23 cellular contexts compared by ENCODE assay signal in the genomic region with DNA sequence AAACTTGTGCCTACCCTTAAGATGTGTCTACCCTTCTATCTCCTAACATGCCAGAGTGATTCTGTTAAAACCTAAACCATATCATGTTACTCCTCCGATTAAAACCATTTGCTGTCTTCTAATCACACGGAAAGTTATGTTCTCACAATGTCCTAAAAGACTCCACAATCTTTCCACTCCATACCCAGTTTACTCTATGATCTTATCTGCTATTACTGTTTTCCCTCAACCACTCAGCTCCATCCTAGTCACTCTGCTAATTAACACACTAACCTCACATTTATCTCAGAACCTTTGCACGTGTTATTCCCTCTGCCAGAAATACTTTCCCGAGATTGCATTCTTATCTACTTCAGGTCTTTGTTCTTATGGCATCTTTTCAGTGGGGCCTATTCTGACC. TPM values are rescaled to one million over a fixed set of nuclear protein-coding genes. Genes with fewer than 3 reads are reported as not detected.
DNase-seq lines count a peak whose midpoint lies in the region; ATAC-seq, FAIRE-seq and TF ChIP-seq lines count a peak whose summit lies in the region.
"Had no signal": no experiment of that assay in that cellular context is flagged by ENCODE, and none has a peak within 500 bp of the region (broad histone marks: within the 10 kb centered on the region; RNA-seq: fewer than 3 reads in every experiment).

No MANE protein-coding gene starts in this region.

- no peak for TF ChIP-seq RAD21 in K562 (CRISPR knock-in tag; conservative IDR thresholded peaks at IDR 0.05 in 1 of 2, IDR thresholded peaks at IDR 0.05 in 1 of 2)

- no peaks in the 10 kb centered on the region for H3K36me3 Mint-ChIP-seq in osteocyte (ENCODE audit: unreplicated experiment)
- H3K36me3 Mint-ChIP-seq: CD8-positive, alpha-beta T cell had no signal

- TF ChIP-seq CTCF in HEK293 (tag by site-specific recombination; IDR thresholded peaks at IDR 0.05) (no peak), K562 (IDR thresholded peaks at IDR 0.05 in 2 of 3, conservative IDR thresholded peaks at IDR 0.05 in 1 of 3; ENCODE audit: insufficient read depth in 2 of 3, low read depth in 1 of 3, low read length in 3 of 3) (no peak), osteocyte (IDR thresholded peaks at IDR 0.05) (no peak)

- ATAC-seq in K562 = no peak
- ATAC-seq in HG02678 (IDR thresholded peaks at IDR 0.05; ENCODE audit: unreplicated experiment) = no peak
- ATAC-seq: A549; CD8-positive, alpha-beta T cell had no signal

- peaks cover 19% of the 10 kb centered on the region for H3K9me3 Mint-ChIP-seq in osteocyte (ENCODE audit: unreplicated experiment)
- H3K9me3 Mint-ChIP-seq: CD4-positive, alpha-beta T cell; CD8-positive, alpha-beta T cell had no signal

- no peak overlapping the region for H3K27ac Mint-ChIP-seq in osteocyte (ENCODE audit: unreplicated experiment)
- H3K27ac Mint-ChIP-seq: B cell; CD4-positive, alpha-beta T cell; CD8-positive, alpha-beta T cell had no signal

- H3K27me3 ChIP-seq in K562 (ENCODE audit: control insufficient read depth in 2 of 2, insufficient read depth in 2 of 2, low read length in 2 of 2) (no peaks in the 10 kb centered on the region; a peak in 1 of 5 replicates), small intestine (ENCODE audit: control insufficient read depth in 2 of 2, insufficient read depth in 2 of 2, low read length in 2 of 2) (no peaks in the 10 kb centered on the region)

- no peaks in the 10 kb centered on the region for H3K27me3 Mint-ChIP-seq in osteocyte (ENCODE audit: unreplicated experiment)
- H3K27me3 Mint-ChIP-seq: B cell; CD4-positive, alpha-beta T cell had no signal

- POLR2A ChIA-PET in HEK293 (lab: Yijun Ruan, JAX) = no interaction called here
- POLR2A ChIA-PET in K562 (lab: Yijun Ruan, JAX) = interaction anchor here (0.6 kb wide), 1 partner anchor 1022 kb away, joined by 3 read pairs; no protein-coding TSS in a partner anchor

- H3K4me3 ChIP-seq in HEK293 (ENCODE audit: low read depth, low read length) = no peak overlapping the region
- no peak overlapping the region for H3K4me3 ChIP-seq in K562
- no peak overlapping the region for H3K4me3 ChIP-seq in small intestine (ENCODE audit: low read depth in 1 of 2, low read length in 2 of 2)
- H3K4me3 ChIP-seq: A549; BLaER1 treated with 17β-estradiol and CSF1 and Interleukin-3, amounts not matched to agents 10 nM and 100 nM had no signal

- H3K79me2 ChIP-seq in K562 (ENCODE audit: control insufficient read depth, insufficient read depth, low read length) = no peaks in the 10 kb centered on the region

- H3K9ac ChIP-seq in K562 (ENCODE audit: insufficient read depth in 1 of 2, low read depth in 2 of 2, low read length in 2 of 2) = no peak overlapping the region
- H3K9ac ChIP-seq: BLaER1 treated with 17β-estradiol and CSF1 and Interleukin-3, amounts not matched to agents 10 nM and 100 nM had no signal

- H3K9me3 ChIP-seq in HEK293 (ENCODE audit: control insufficient read depth, insufficient read depth, low read depth, low read length) (no peaks in the 10 kb centered on the region), K562 (replicated peaks; ENCODE audit: control insufficient read depth, insufficient read depth, low read depth, low read length) (no peaks in the 10 kb centered on the region), small intestine (ENCODE audit: control insufficient read depth, low read depth) (no peaks in the 10 kb centered on the region)
- H3K9me3 ChIP-seq: A549; BLaER1 treated with 17β-estradiol and CSF1 and Interleukin-3, amounts not matched to agents 10 nM and 100 nM; Caco-2 had no signal

- H3K27ac ChIP-seq in HEK293 (ENCODE audit: extremely low read depth, low read depth, low read length) (no peak overlapping the region), K562 (ENCODE audit: extremely low read depth, low read depth, low read length) (no peak overlapping the region), small intestine (ENCODE audit: low read depth in 1 of 2, low read length in 1 of 2) (no peak overlapping the region)
- H3K27ac ChIP-seq: 22Rv1; A549; BLaER1 treated with 17β-estradiol and CSF1 and Interleukin-3, amounts not matched to agents 10 nM and 100 nM; C4-2B had no signal

- DNase-seq in SK-N-DZ (ENCODE audit: low spot score) = peak; percentile 6
- DNase-seq in K562 (ENCODE audit: extremely low read depth in 1 of 4, low spot score in 3 of 4) = no peak
- peak; percentile 1 for DNase-seq in small intestine
- no peak for DNase-seq in nucleus accumbens (lab: John Stamatoyannopoulos, UW)
- no peak for DNase-seq in osteocyte (ENCODE audit: extremely low spot score, unreplicated experiment)
- DNase-seq: AML-193; Caco-2; Calu3; CD4-positive, alpha-beta T cell; CD8-positive, alpha-beta T cell; DMS79 treated with DMSO at 0.1 percent for 48 hours; GF-D8 had no signal

- H3K9me1 ChIP-seq in K562 (ENCODE audit: control insufficient read depth, insufficient read depth, low read length) = no peaks in the 10 kb centered on the region

- FAIRE-seq in K562 (lab: Jason Lieb, UNC) (no peak), small intestine (lab: Jason Lieb, UNC) (no peak)
- FAIRE-seq: A549, D721Med, G401.6, GM12891, GM19239 had no signal

- no peaks in the 10 kb centered on the region for H3K4me1 Mint-ChIP-seq in osteocyte (ENCODE audit: unreplicated experiment)
- H3K4me1 Mint-ChIP-seq: B cell had no signal

- H3K4me1 ChIP-seq in HEK293 (ENCODE audit: control insufficient read depth, insufficient read depth, low read length) (peaks cover 12% of the 10 kb centered on the region), K562 (replicated peaks in 1 of 2; ENCODE audit: control insufficient read depth in 2 of 2, insufficient read depth in 2 of 2, low read length in 2 of 2) (no peaks in the 10 kb centered on the region), small intestine (ENCODE audit: control insufficient read depth in 2 of 2, insufficient read depth in 1 of 2, low read depth in 1 of 2, low read length in 1 of 2) (no peaks in the 10 kb centered on the region)
- H3K4me1 ChIP-seq: A549; BLaER1 treated with 17β-estradiol and CSF1 and Interleukin-3, amounts not matched to agents 10 nM and 100 nM; Caco-2 had no signal

- no peak overlapping the region for H3K4me2 ChIP-seq in K562 (ENCODE audit: insufficient read depth, low read length)
- H3K4me2 ChIP-seq: A549; BLaER1 treated with 17β-estradiol and CSF1 and Interleukin-3, amounts not matched to agents 10 nM and 100 nM had no signal

- in situ Hi-C loops in K562 (cut with MboI) = no loop called here

- TF ChIP-seq POLR2A in K562 (conservative IDR thresholded peaks at IDR 0.05) = no peak

- no peak for TF ChIP-seq EP300 in K562 (IDR thresholded peaks at IDR 0.05; ENCODE audit: low read length)

- no peak overlapping the region for H2AFZ ChIP-seq in K562 (ENCODE audit: low read depth, low read length)

- 0% methylated on average over 4 of the region's 4 CpGs for WGBS in K562 (ENCODE audit: insufficient coverage, low coverage, missing lambda C conversion rate)
- WGBS in small intestine, 3 donors = 33 to 49% (median 42%) methylated on average over 4 of the region's 4 CpGs

- intact Hi-C loops in K562 (cut with micrococcal nuclease) = no loop called here

- H3K4me3 Mint-ChIP-seq in osteocyte (ENCODE audit: unreplicated experiment) = no peak overlapping the region
- H3K4me3 Mint-ChIP-seq: B cell; CD4-positive, alpha-beta T cell; CD8-positive, alpha-beta T cell had no signal

- no TSS peak for BruUV-seq in K562 (replicated peaks; lab: Mats Ljungman, UMichigan)

- H3K36me3 ChIP-seq in HEK293 (ENCODE audit: control insufficient read depth in 2 of 2, insufficient read depth in 1 of 2, low read length in 2 of 2) (no peaks in the 10 kb centered on the region), K562 (ENCODE audit: control insufficient read depth, insufficient read depth, low read length) (no peaks in the 10 kb centered on the region), small intestine (ENCODE audit: control insufficient read depth in 2 of 2, insufficient read depth in 2 of 2, low read length in 2 of 2) (no peaks in the 10 kb centered on the region)
- H3K36me3 ChIP-seq: BLaER1 treated with 17β-estradiol and CSF1 and Interleukin-3, amounts not matched to agents 10 nM and 100 nM had no signal

- H4K20me1 ChIP-seq in K562 (replicated peaks; ENCODE audit: control insufficient read depth, insufficient read depth, low read length) = no peaks in the 10 kb centered on the region
- H4K20me1 ChIP-seq: BLaER1 treated with 17β-estradiol and CSF1 and Interleukin-3, amounts not matched to agents 10 nM and 100 nM had no signal

- CTCF ChIA-PET in HEK293 (lab: Yijun Ruan, JAX) (no interaction called here), K562 (lab: Yijun Ruan, JAX; ENCODE audit: low intra/inter-chr PET ratio) (no interaction called here)

TF ChIP-seq in K562, 482 proteins besides CTCF, POLR2A, EP300 and RAD21 (continues in another document):
- TF ChIP-seq CBFA2T3 (IDR thresholded peaks at IDR 0.05) (peak; percentile 35; the same call in 1 of the 2 replicates), ZFPM2 (CRISPR knock-in tag; IDR thresholded peaks at IDR 0.05) (no peak), FOXA3 (CRISPR knock-in tag; conservative IDR thresholded peaks at IDR 0.05 in 1 of 2, IDR thresholded peaks at IDR 0.05 in 1 of 2) (peak in 1 of 2 experiments; percentile 40; a peak in 1 of 4 replicates), MECOM (CRISPR knock-in tag; IDR thresholded peaks at IDR 0.05) (no peak), BDP1 (IDR thresholded peaks at IDR 0.05; ENCODE audit: insufficient read depth, insufficient read length) (no peak), FOXJ2 (tag; IDR thresholded peaks at IDR 0.05) (no peak)

RNA-seq across cellular contexts. Expression of gene UPRT, which starts 47.6 kb away (rescaled TPM):
- 12.9 and 14.3 TPM in 2 replicates for polyA plus RNA-seq in SK-N-DZ (2014; cell fraction: cytosol; rRNA removed)
- polyA plus RNA-seq in SK-N-DZ (2014; cell fraction: nucleus; rRNA removed) = 8.9 and 10.5 TPM in 2 replicates
- total RNA-seq in K562 (2011; cell fraction: chromatin; rRNA removed; ENCODE audit: low replicate concordance) = 9.3 and 15.5 TPM in 2 replicates
- total RNA-seq in K562 (2011; cell fraction: nucleolus; rRNA removed) = 5.2 and 6.8 TPM in 2 replicates
- 10.2 and 16.9 TPM in 2 replicates for total RNA-seq in K562 (2011; cell fraction: nucleoplasm; rRNA removed)
- total RNA-seq in K562 (2014; rRNA removed) (9.8 and 10.2 TPM in 2 replicates), K562 (2014; rRNA removed; fragmentation: Illumina TruSeq; extraction: Trizol) (12.6 and 14.9 TPM in 2 replicates), K562 (2015; rRNA removed; fragmentation: Illumina TruSeq; extraction: Trizol) (14.0 and 14.9 TPM in 2 replicates), K562 (2021) (9.4 and 9.9 TPM in 2 replicates), osteocyte (11.3 and 13.7 TPM in 2 replicates)
- polyA plus RNA-seq in K562 (2011; rRNA removed) (6.2 and 11.2 TPM in 2 replicates), K562 (2014; fragmentation: Illumina TruSeq; extraction: Trizol) (11.8 and 15.3 TPM in 2 replicates), K562 (2014; fragmentation: Nextera tagmentation; extraction: Ambion mirVana) (10 to 100 TPM in 1 of 2 experiments, 1 to 10 TPM in 1; 7.0 to 12.1 TPM), K562 (2014; rRNA removed) (9.3 and 10.2 TPM in 2 replicates), small intestine (10 to 100 TPM; 15.2 to 18.1 (median 17.6) TPM)
- 7.1 and 10.9 TPM in 2 replicates for polyA plus RNA-seq in K562 (2011; cell fraction: cytosol; rRNA removed)
- 5.4 and 5.6 TPM in 2 replicates for polyA plus RNA-seq in K562 (2011; cell fraction: nucleus; rRNA removed)
- 9.8 and 12.5 TPM in 2 replicates for polyA plus RNA-seq in K562 (2012)
- polyA minus RNA-seq in K562 (2011; rRNA and poly(A)+ RNA removed) = 13.3 and 14.0 TPM in 2 replicates
- 4.6 and 6.4 TPM in 2 replicates for polyA minus RNA-seq in K562 (2011; cell fraction: cytosol; rRNA and poly(A)+ RNA removed)
- 12.8 and 19.1 TPM in 2 replicates for polyA minus RNA-seq in K562 (2011; cell fraction: nucleus; rRNA and poly(A)+ RNA removed)

Comparison
In these comparisons a context has a peak if more than half of its experiments do, and no peak if none do; other contexts are left out.
1. DNase-seq: peak in SK-N-DZ (single experiment) and small intestine (single experiment); none in K562 (0 of 4), nucleus accumbens (0 of 56) and osteocyte (single experiment).
2. Of the 44 proteins assayed by ChIP-seq in both K562 and HEK293: peak only in K562: none; only in HEK293: TCF7L2 and TRIM28; in both: none; in neither: 42.